Comparison of ENCODE assay signal across 10 cellular contexts in genomic region chr6:159044899-159045727, GRCh38. TPM values are rescaled to one million over a fixed set of nuclear protein-coding genes. Genes with fewer than 3 reads are reported as not detected.
A peak's percentile ranks its signal among the peaks of the same experiment; 100 is the strongest.
DNase-seq lines count a peak whose midpoint lies in the region; ATAC-seq and TF ChIP-seq lines count a peak whose summit lies in the region.
"Had no signal": no experiment of that assay in that cellular context is flagged by ENCODE, and none has a peak within 500 bp of the region (broad histone marks: within the 10 kb centered on the region; RNA-seq: fewer than 3 reads in every experiment).

Gene TAGAP (minus strand): TSS chr6:159044991. CDS start chr6:159044146, 845 bp downstream.

- H3K4me1 ChIP-seq in adrenal gland (replicated peaks in 1 of 2) = peaks cover 0 to 6% of the 10 kb centered on the region in 2 donors

- peak within 1 kb of the TSS; percentile 96 for H3K4me3 Mint-ChIP-seq in T-helper 17 cell
- peak within 1 kb of the TSS; percentile 84 for H3K4me3 Mint-ChIP-seq in stimulated activated effector memory CD8-positive, alpha-beta T cell treated with anti-CD3 and anti-CD28 coated beads, Interleukin-12 subunit alpha, Interleukin-12 subunit beta, amount 100 ng/mL, for 72 hours

- H3K27me3 Mint-ChIP-seq in T-helper 17 cell = no peaks in the 10 kb centered on the region

- H3K4me3 ChIP-seq in adrenal gland = peak within 1 kb of the TSS in 1 of 4 donors; percentile 46

- peak in 1 of 2 donors; percentile 47 for TF ChIP-seq POLR2A in adrenal gland (IDR thresholded peaks at IDR 0.05)

- H3K27ac Mint-ChIP-seq in T-helper 17 cell = peak within 1 kb of the TSS; percentile 99
- peak within 1 kb of the TSS; percentile 98 for H3K27ac Mint-ChIP-seq in stimulated activated effector memory CD8-positive, alpha-beta T cell treated with anti-CD3 and anti-CD28 coated beads, Interleukin-12 subunit alpha, Interleukin-12 subunit beta, amount 100 ng/mL, for 72 hours

- H3K9me3 Mint-ChIP-seq in stimulated activated effector memory CD8-positive, alpha-beta T cell treated with anti-CD3 and anti-CD28 coated beads, Interleukin-12 subunit alpha, Interleukin-12 subunit beta, amount 100 ng/mL, for 72 hours = no peaks in the 10 kb centered on the region

- H3K27ac ChIP-seq in adrenal gland = peak within 1 kb of the TSS in 3 of 5 donors; percentile 18 to 75 (median 61)

- H3K36me3 Mint-ChIP-seq in T-helper 17 cell (ENCODE audit: low read depth) = peaks cover 13% of the 10 kb centered on the region
- H3K36me3 Mint-ChIP-seq in stimulated activated effector memory CD8-positive, alpha-beta T cell treated with anti-CD3 and anti-CD28 coated beads, Interleukin-12 subunit alpha, Interleukin-12 subunit beta, amount 100 ng/mL, for 72 hours = peaks cover 54% of the 10 kb centered on the region

- WGBS in adrenal gland, 4 donors = 36 to 54% (median 39%) methylated on average over 15 of the region's 15 CpGs

- peak; percentile 83 for ATAC-seq in HG03175 (IDR thresholded peaks at IDR 0.05; ENCODE audit: unreplicated experiment)
- peak; percentile 75 for ATAC-seq in T-helper 17 cell
- peak; percentile 91 for ATAC-seq in stimulated activated effector memory CD8-positive, alpha-beta T cell treated with anti-CD3 and anti-CD28 coated beads, Interleukin-12 subunit alpha, Interleukin-12 subunit beta, amount 100 ng/mL, for 72 hours

- no peaks in the 10 kb centered on the region for H3K36me3 ChIP-seq in adrenal gland (replicated peaks in 1 of 2)

- TF ChIP-seq CTCF in adrenal gland (IDR thresholded peaks at IDR 0.05) = no peak

- H3K27me3 ChIP-seq in adrenal gland = no peaks in the 10 kb centered on the region

- intact Hi-C loops in adrenal gland (cut with DNase I) = loop anchor here (5.0 to 10.0 kb wide), 3 partner anchors 62 to 90 kb away; no protein-coding TSS in a partner anchor

- DNase-seq in NCI-H82 (lab: John Stamatoyannopoulos, UW) = peak; percentile 5
- DNase-seq in NCI-H82 treated with DMSO at 0.1 percent for 48 hours (lab: John Stamatoyannopoulos, UW; ENCODE audit: unreplicated experiment) = no peak
- peak; percentile 70 to 82 (median 72) for DNase-seq in T-helper 17 cell
- peak; percentile 38 to 81 (median 75) for DNase-seq in adrenal gland
- peak; percentile 78 for DNase-seq in mucosa of gallbladder (ENCODE audit: low spot score)
- peak in 1 of 2 donors; percentile 88 for DNase-seq in stimulated activated effector memory CD8-positive, alpha-beta T cell treated with anti-CD3 and anti-CD28 coated beads, Interleukin-12 subunit alpha, Interleukin-12 subunit beta, amount 100 ng/mL, for 72 hours (ENCODE audit: low spot score in 2 of 2)
- no peak for DNase-seq in cerebellar cortex (ENCODE audit: low spot score)

- H3K9me3 ChIP-seq in T-helper 17 cell (ENCODE audit: control insufficient read depth, low read length, poor library complexity, severe bottlenecking) = peaks cover 4% of the 10 kb centered on the region
- H3K9me3 ChIP-seq in adrenal gland (replicated peaks in 1 of 3) = no peaks in the 10 kb centered on the region

- peaks cover 47% of the 10 kb centered on the region for H3K4me1 Mint-ChIP-seq in T-helper 17 cell
- peaks cover 49% of the 10 kb centered on the region for H3K4me1 Mint-ChIP-seq in stimulated activated effector memory CD8-positive, alpha-beta T cell treated with anti-CD3 and anti-CD28 coated beads, Interleukin-12 subunit alpha, Interleukin-12 subunit beta, amount 100 ng/mL, for 72 hours

RNA-seq across cellular contexts. Expression of gene TAGAP, which starts in this region (rescaled TPM):
- 100 to 1,000 TPM; 269 to 340 TPM for total RNA-seq in T-helper 17 cell
- 1 to 10 TPM; 2.2 to 7.3 (median 4.0) TPM for total RNA-seq in adrenal gland
- polyA plus RNA-seq in adrenal gland = 1 to 10 TPM; 1.0 to 1.4 (median 1.3) TPM
- total RNA-seq in mucosa of gallbladder = 8.1 TPM
- total RNA-seq: fibroblast of lung had no signal
- polyA plus RNA-seq: BJ, fibroblast of lung had no signal

Comparison
In these comparisons a context has a peak if more than half of its experiments do, and no peak if none do; other contexts are left out.
1. RNA of gene TAGAP (total RNA-seq): 269 to 340 TPM in T-helper 17 cell; 8.1 TPM in mucosa of gallbladder (single experiment) and 2.2 to 7.3 TPM in adrenal gland; every median in the first group is over 10 times any median in the second.
2. DNase-seq: peak in NCI-H82 (single experiment), T-helper 17 cell (3 of 3), adrenal gland (7 of 7) and mucosa of gallbladder (single experiment); none in NCI-H82 treated with DMSO at 0.1 percent for 48 hours (single experiment) and cerebellar cortex (single experiment).
3. Peak in every context shown above with its lines, with median percentiles within 50 percentile points of each other: ATAC-seq.